In the genomic region with DNA sequence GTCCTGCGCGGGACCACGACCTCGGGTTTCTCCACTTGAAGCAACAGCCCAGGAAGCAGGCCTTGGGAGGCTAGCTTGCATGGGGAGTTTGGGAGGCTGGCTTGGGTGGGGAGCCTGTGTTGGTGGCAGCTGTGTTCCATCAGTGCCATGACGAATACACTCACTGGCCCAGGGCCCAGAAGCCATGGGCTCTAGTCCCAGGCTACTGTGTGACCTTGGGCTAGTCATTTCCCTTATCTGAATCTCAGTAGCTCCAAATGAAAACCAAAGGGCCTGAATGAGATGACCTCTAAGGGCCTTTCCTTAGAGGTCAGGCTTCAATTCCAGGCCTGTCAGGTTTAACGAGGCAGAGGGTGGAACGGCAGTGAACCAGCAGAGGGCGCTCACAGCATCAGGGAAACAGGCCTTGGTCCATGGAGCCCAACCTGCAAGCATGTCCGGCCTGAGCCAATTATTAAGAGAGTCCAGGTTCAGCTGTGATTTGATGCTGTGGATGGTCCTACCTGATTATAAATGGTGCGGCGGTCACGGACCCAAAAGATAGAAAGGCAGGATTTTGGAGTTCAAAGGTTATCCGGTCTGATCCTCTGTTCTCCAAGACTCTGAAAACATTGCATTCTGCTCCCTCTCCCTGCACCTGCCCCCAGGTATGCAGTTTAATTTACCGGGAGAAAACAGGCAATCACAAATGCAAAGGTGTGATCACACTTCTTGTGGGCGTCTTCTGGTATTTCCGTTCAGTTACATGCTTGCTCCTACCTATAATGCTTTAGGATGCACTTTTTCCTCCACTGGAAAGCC, we compare ENCODE assay signal across 8 cellular contexts. TPM values are rescaled to one million over a fixed set of nuclear protein-coding genes. Genes with fewer than 3 reads are reported as not detected.
DNase-seq lines count a peak whose midpoint lies in the region; ATAC-seq and TF ChIP-seq lines count a peak whose summit lies in the region.

No MANE protein-coding gene starts in this region.

- no peak overlapping the region for H3K27ac ChIP-seq in RWPE1

- H3K9me3 Mint-ChIP-seq in activated naive CD4-positive, alpha-beta T cell treated with anti-CD3 and anti-CD28 coated beads, Interleukin-2, amount 50 U/mL, for 72 hours = peaks cover 7 to 11% of the 10 kb centered on the region in 2 donors

- H3K27ac Mint-ChIP-seq in activated naive CD4-positive, alpha-beta T cell treated with anti-CD3 and anti-CD28 coated beads, Interleukin-2, amount 50 U/mL, for 72 hours = no peak overlapping the region

- no peaks in the 10 kb centered on the region for H3K36me3 Mint-ChIP-seq in activated naive CD4-positive, alpha-beta T cell treated with anti-CD3 and anti-CD28 coated beads, Interleukin-2, amount 50 U/mL, for 72 hours

- DNase-seq in Daoy (ENCODE audit: low read depth) = peak; percentile 71
- DNase-seq in RWPE1 (ENCODE audit: low spot score) = peak; percentile 38
- DNase-seq in activated naive CD4-positive, alpha-beta T cell treated with anti-CD3 and anti-CD28 coated beads, Interleukin-2, amount 50 U/mL, for 72 hours (ENCODE audit: low spot score in 2 of 2) = peak in 1 of 2 donors; percentile 85
- DNase-seq in hepatic stellate cell (ENCODE audit: low spot score) = peak; percentile 26
- peak; percentile 59 for DNase-seq in stimulated activated CD4-positive, alpha-beta T cell treated with anti-CD3 and anti-CD28 coated beads, Interleukin-4, amount 100 ng/mL, for 1 hour
- DNase-seq in putamen (ENCODE audit: low spot score) = no peak

- POLR2A ChIA-PET in RWPE1 (lab: Yijun Ruan, JAX; ENCODE audit: low non-redundant PET) = no interaction called here

- ATAC-seq in GM19463 (IDR thresholded peaks at IDR 0.05; ENCODE audit: unreplicated experiment) (peak; percentile 83), HG03520 (IDR thresholded peaks at IDR 0.05; ENCODE audit: unreplicated experiment) (peak; percentile 71)
- peak; percentile 74 to 82 for ATAC-seq in activated naive CD4-positive, alpha-beta T cell treated with anti-CD3 and anti-CD28 coated beads, Interleukin-2, amount 50 U/mL, for 72 hours

- CTCF ChIA-PET in RWPE1 (lab: Yijun Ruan, JAX) = interaction anchor here (0.6 to 1.0 kb wide), 7 partner anchors 11 to 414 kb away, joined by 3 read pairs; no protein-coding TSS in a partner anchor

- peak; percentile 58 for TF ChIP-seq CTCF in RWPE1 (conservative IDR thresholded peaks at IDR 0.05; ENCODE audit: low read depth)

RNA-seq across cellular contexts. Expression of gene PTPN5, which starts 15.9 kb away (rescaled TPM):
- 0.29 TPM in 1 of 2 replicates, not detected in the other for total RNA-seq in Daoy (2014; rRNA removed; shearing (Covaris generic))
- total RNA-seq in activated naive CD4-positive, alpha-beta T cell treated with anti-CD3 and anti-CD28 coated beads, Interleukin-2, amount 50 U/mL, for 72 hours = not detected

RNA-seq across cellular contexts. Expression of gene IGSF22, which starts 49.7 kb away (rescaled TPM):
- total RNA-seq in Daoy (2014; rRNA removed; shearing (Covaris generic)) = not detected in 2 replicates
- under 1 TPM; 0.19 to 0.36 TPM for total RNA-seq in activated naive CD4-positive, alpha-beta T cell treated with anti-CD3 and anti-CD28 coated beads, Interleukin-2, amount 50 U/mL, for 72 hours
